Comparison of ENCODE assay signal across 28 cellular contexts in the genomic region with DNA sequence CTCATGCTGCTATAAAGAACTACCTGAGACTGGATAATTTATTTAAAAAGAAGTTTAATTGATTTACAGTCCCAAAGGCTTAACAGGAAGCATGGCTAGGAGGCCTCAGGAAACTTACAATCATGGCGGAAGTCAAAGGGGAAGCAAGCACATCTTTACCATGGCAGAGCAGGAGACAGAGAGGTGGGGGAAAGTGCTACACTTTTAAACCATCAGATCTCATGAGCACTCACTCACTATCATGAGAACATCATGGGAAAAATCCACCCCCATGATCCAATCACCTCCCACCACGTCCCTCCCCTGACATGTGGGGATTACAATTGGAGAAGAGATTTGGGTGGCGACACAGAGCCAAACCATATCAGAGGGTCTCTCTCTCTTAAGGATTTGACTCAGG.
"Had no signal": no experiment of that assay in that cellular context is flagged by ENCODE, and none has a peak within 500 bp of the region (broad histone marks: within the 10 kb centered on the region; RNA-seq: fewer than 3 reads in every experiment).

No MANE protein-coding gene starts in this region.

- H3K4me2 ChIP-seq: smooth muscle cell had no signal

- H3K4me3 ChIP-seq: pancreas, psoas muscle, right lobe of liver, skin epidermis, smooth muscle cell, spleen, suprapubic skin, testis, tibial artery, transverse colon, upper lobe of right lung, uterus had no signal

- H3K27me3 ChIP-seq: neutrophil, pancreas, right lobe of liver, suprapubic skin, testis, tibial artery, transverse colon, upper lobe of right lung, uterus had no signal

- H3K27ac ChIP-seq: neutrophil, pancreas, psoas muscle, right lobe of liver, skin epidermis, spleen, suprapubic skin, testis, tibial artery, transverse colon, upper lobe of right lung, uterus had no signal

- H3K9me3 ChIP-seq: neutrophil, pancreas, psoas muscle, right lobe of liver, suprapubic skin, testis, transverse colon, upper lobe of right lung, uterus had no signal

- H3K4me1 ChIP-seq: pancreas, psoas muscle, right lobe of liver, spleen, suprapubic skin, testis, tibial artery, transverse colon, upper lobe of right lung, uterus had no signal

- H3K36me3 ChIP-seq: neutrophil, pancreas, right lobe of liver, spleen, suprapubic skin, tibial artery, transverse colon, upper lobe of right lung, uterus had no signal

- ATAC-seq: naive thymus-derived CD8-positive, alpha-beta T cell; natural killer cell treated with Interleukin-12 subunit alpha and Interleukin-12 subunit beta and Interleukin-15 and Interleukin-18, amount 100 ng/mL, for 72 hours; pancreas; psoas muscle; right lobe of liver; stimulated activated memory B cell treated with anti-CD40 and anti-IgM and Interleukin-4, amounts not matched to agents 10 μg/mL and 1 μg/mL and 100 μg/mL, for 72 hours; stimulated activated naive CD8-positive, alpha-beta T cell treated with anti-CD3 and anti-CD28 coated beads, Interleukin-15, amount 100 ng/mL, for 72 hours; stimulated activated naive CD8-positive, alpha-beta T cell treated with anti-CD3 and anti-CD28 coated beads, Interleukin-15, Interleukin-2, amounts not matched to agents 100 U/mL and 50 U/mL, for 24 hours; upper lobe of right lung had no signal

- DNase-seq: naive thymus-derived CD8-positive, alpha-beta T cell; nephron progenitor cell; nucleus accumbens; pancreas; psoas muscle; right cardiac atrium; right lobe of liver; stimulated activated CD4-positive, alpha-beta T cell treated with anti-CD3 and anti-CD28 coated beads, Interleukin-12 subunit alpha, Interleukin-12 subunit beta, amount 100 ng/mL, for 4 hours; stimulated activated CD4-positive, alpha-beta T cell treated with anti-CD3 and anti-CD28 coated beads, Interleukin-1b, Interleukin-23, amount 100 ng/mL, for 48 hours; stimulated activated CD4-positive, alpha-beta T cell treated with anti-CD3 and anti-CD28 coated beads, Interleukin-4, amount 100 ng/mL, for 1 hour; stimulated activated CD4-positive, alpha-beta T cell treated with anti-CD3 and anti-CD28 coated beads, Interleukin-4, amount 100 ng/mL, for 4 hours; stimulated activated CD8-positive, alpha-beta memory T cell treated with anti-CD3 and anti-CD28 coated beads, Interleukin-4, amount 100 ng/mL, for 48 hours; stimulated activated naive CD4-positive, alpha-beta T cell; stimulated activated naive CD8-positive, alpha-beta T cell treated with anti-CD3 and anti-CD28 coated beads, Interleukin-15, amount 100 ng/mL, for 72 hours; stimulated activated naive CD8-positive, alpha-beta T cell treated with anti-CD3 and anti-CD28 coated beads, Interleukin-15, Interleukin-2, amounts not matched to agents 100 U/mL and 50 U/mL, for 24 hours; substantia nigra; testis; transverse colon; uterus had no signal
